Comparison of ENCODE assay signal across 8 cellular contexts in genomic region chr7:6965051-6965450, GRCh38.
A peak's percentile ranks its signal among the peaks of the same experiment; 100 is the strongest.
DNase-seq lines count a peak whose midpoint lies in the region; ATAC-seq and TF ChIP-seq lines count a peak whose summit lies in the region.
"Not testable (repeated sequence)": the region's sequence is repeated elsewhere in the genome, so short reads cannot be mapped to it uniquely, and the experiment has no call there.

No MANE protein-coding gene starts in this region.

- TF ChIP-seq CTCF in SK-N-SH (IDR thresholded peaks at IDR 0.05) (peak; percentile 28; the same call in 1 of the 2 replicates), kidney epithelial cell (IDR thresholded peaks at IDR 0.05; ENCODE audit: insufficient read depth, low read length, poor library complexity, severe bottlenecking) (peak; percentile 13), testis (IDR thresholded peaks at IDR 0.05) (peak; percentile 14 to 49 (median 39))

- TF ChIP-seq EP300 in SK-N-SH (IDR thresholded peaks at IDR 0.05; ENCODE audit: borderline replicate concordance in 1 of 2, low read depth in 1 of 2, low read length in 1 of 2), result not testable (repeated sequence)

- not testable (repeated sequence) for H3K9me3 Mint-ChIP-seq in activated CD8-positive, alpha-beta memory T cell treated with anti-CD3 and anti-CD28 coated beads, Interleukin-2, amount 10 ng/mL, durations not matched to agents 7 days and 5 days (ENCODE audit: low read depth)

- WGBS in SK-N-SH (ENCODE audit: low lambda C conversion rate), result 29% methylated on average over 6 of the region's 6 CpGs
- 48 to 68% methylated on average over 5 to 6 of the region's 6 CpGs for WGBS in testis, 2 donors

- POLR2A ChIA-PET in SK-N-SH (lab: Yijun Ruan, JAX), result not testable (repeated sequence)

- not testable (repeated sequence) for H3K4me3 Mint-ChIP-seq in activated CD8-positive, alpha-beta memory T cell treated with anti-CD3 and anti-CD28 coated beads, Interleukin-2, amount 10 ng/mL, durations not matched to agents 7 days and 5 days

- CTCF ChIA-PET in SK-N-SH (lab: Yijun Ruan, JAX); activated CD8-positive, alpha-beta memory T cell treated with anti-CD3 and anti-CD28 coated beads, Interleukin-2, amount 10 ng/mL, durations not matched to agents 7 days and 5 days (lab: Charles Lee): not testable (repeated sequence)

- not testable (repeated sequence) for H3K79me2 ChIP-seq in SK-N-SH (ENCODE audit: insufficient read depth)

- intact Hi-C loops in testis (cut with DNase I; ENCODE audit: low total_unique reads), result not testable (repeated sequence)

- not testable (repeated sequence) for H3F3A ChIP-seq in SK-N-SH (replicated peaks; ENCODE audit: insufficient read depth)

- not testable (repeated sequence) for H3K4me2 ChIP-seq in SK-N-SH

- H3K4me1 ChIP-seq in SK-N-SH (ENCODE audit: control insufficient read depth in 1 of 2, insufficient read depth in 2 of 2, low read depth in 1 of 2, low read length in 1 of 2); testis: not testable (repeated sequence)

- not testable (repeated sequence) for H4K20me1 ChIP-seq in SK-N-SH (ENCODE audit: insufficient read depth)

- not testable (repeated sequence) for H3K9me2 ChIP-seq in SK-N-SH

- H3K36me3 ChIP-seq in SK-N-SH (replicated peaks in 1 of 2; ENCODE audit: control insufficient read depth in 1 of 2, insufficient read depth in 2 of 2, low read length in 1 of 2); kidney epithelial cell (ENCODE audit: control insufficient read depth, insufficient read depth, low read length); testis (ENCODE audit: low read depth, missing control alignments): not testable (repeated sequence)

- DNase-seq in ELR (ENCODE audit: low read depth) (peak; percentile 41), NAMALWA (ENCODE audit: low spot score) (peak; percentile 61), smooth muscle cell of the brain vasculature (ENCODE audit: low read depth, low spot score) (peak; percentile 0), testis (peak; percentile 80)
- DNase-seq in SK-N-SH; kidney epithelial cell (ENCODE audit: low read depth): not testable (repeated sequence)
- DNase-seq in activated CD8-positive, alpha-beta memory T cell treated with anti-CD3 and anti-CD28 coated beads, Interleukin-2, amount 10 ng/mL, durations not matched to agents 7 days and 5 days, result peak; percentile 65
- peak; percentile 49 for DNase-seq in central memory CD4-positive, alpha-beta T cell

- H3K27ac ChIP-seq in SK-N-SH (ENCODE audit: low read depth in 2 of 2, low read length in 1 of 2); testis: not testable (repeated sequence)

- not testable (repeated sequence) for H3K36me3 Mint-ChIP-seq in activated CD8-positive, alpha-beta memory T cell treated with anti-CD3 and anti-CD28 coated beads, Interleukin-2, amount 10 ng/mL, durations not matched to agents 7 days and 5 days

- H3K27me3 Mint-ChIP-seq in activated CD8-positive, alpha-beta memory T cell treated with anti-CD3 and anti-CD28 coated beads, Interleukin-2, amount 10 ng/mL, durations not matched to agents 7 days and 5 days, result not testable (repeated sequence)

- not testable (repeated sequence) for H3K4me3 ChIP-seq in SK-N-SH (ENCODE audit: low read depth in 2 of 2, low read length in 1 of 2); kidney epithelial cell (ENCODE audit: low read depth, low read length); testis

- H3K27me3 ChIP-seq in SK-N-SH (ENCODE audit: insufficient read depth); kidney epithelial cell (ENCODE audit: control insufficient read depth, insufficient read depth, low read length); testis: not testable (repeated sequence)

- not testable (repeated sequence) for H3K9ac ChIP-seq in SK-N-SH

- not testable (repeated sequence) for H2AFZ ChIP-seq in SK-N-SH (ENCODE audit: low read depth)

- H3K4me1 Mint-ChIP-seq in activated CD8-positive, alpha-beta memory T cell treated with anti-CD3 and anti-CD28 coated beads, Interleukin-2, amount 10 ng/mL, durations not matched to agents 7 days and 5 days, result not testable (repeated sequence)

- TF ChIP-seq RAD21 in SK-N-SH (IDR thresholded peaks at IDR 0.05; ENCODE audit: low read length), result peak; percentile 23; the same call in 1 of the 2 replicates

- ATAC-seq in activated CD8-positive, alpha-beta memory T cell treated with anti-CD3 and anti-CD28 coated beads, Interleukin-2, amount 10 ng/mL, durations not matched to agents 7 days and 5 days, result not testable (repeated sequence)

- not testable (repeated sequence) for TF ChIP-seq POLR2A in testis (IDR thresholded peaks at IDR 0.05)

- not testable (repeated sequence) for H3K27ac Mint-ChIP-seq in activated CD8-positive, alpha-beta memory T cell treated with anti-CD3 and anti-CD28 coated beads, Interleukin-2, amount 10 ng/mL, durations not matched to agents 7 days and 5 days

- H3K9me3 ChIP-seq in SK-N-SH, testis: not testable (repeated sequence)
